Comparison of ENCODE assay signal across 10 cellular contexts in genomic region chr9:124657526-124657925, GRCh38.
DNase-seq lines count a peak whose midpoint lies in the region; ATAC-seq and TF ChIP-seq lines count a peak whose summit lies in the region.
"Had no signal": no experiment of that assay in that cellular context is flagged by ENCODE, and none has a peak within 500 bp of the region (broad histone marks: within the 10 kb centered on the region; RNA-seq: fewer than 3 reads in every experiment).

No MANE protein-coding gene starts in this region.

- H3K36me3 ChIP-seq in heart right ventricle (no peaks in the 10 kb centered on the region), right atrium auricular region (no peaks in the 10 kb centered on the region), upper lobe of left lung (no peaks in the 10 kb centered on the region)

- peak overlapping the region; percentile 99 for H3K4me3 Mint-ChIP-seq in natural killer cell

- intact Hi-C loops in heart right ventricle (cut with DNase I): loop anchor here in 2 of 10 donors (5.0 kb wide), 2 partner anchors 35 to 40 kb away; no protein-coding TSS in a partner anchor
- intact Hi-C loops in natural killer cell (cut with micrococcal nuclease): loop anchor here (2.0 kb wide), 1 partner anchor 17 kb away; no protein-coding TSS in a partner anchor

- H3K4me3 ChIP-seq in heart right ventricle (peak overlapping the region in 1 of 10 donors; percentile 60), right atrium auricular region (no peak overlapping the region), upper lobe of left lung (no peak overlapping the region)

- H3K9me3 ChIP-seq in heart right ventricle (no peaks in the 10 kb centered on the region), right atrium auricular region (no peaks in the 10 kb centered on the region), upper lobe of left lung (no peaks in the 10 kb centered on the region)

- TF ChIP-seq CTCF in heart right ventricle (IDR thresholded peaks at IDR 0.05) (no peak), right atrium auricular region (IDR thresholded peaks at IDR 0.05) (no peak), natural killer cell (IDR thresholded peaks at IDR 0.05) (no peak), upper lobe of left lung (IDR thresholded peaks at IDR 0.05) (no peak)

- H3K27me3 ChIP-seq in heart right ventricle: no peaks in the 10 kb centered on the region
- H3K27me3 ChIP-seq in right atrium auricular region: no peaks in the 10 kb centered on the region
- no peaks in the 10 kb centered on the region for H3K27me3 ChIP-seq in upper lobe of left lung

- H3K4me1 Mint-ChIP-seq in natural killer cell: peaks cover 77 to 91% of the 10 kb centered on the region in 2 donors

- TF ChIP-seq POLR2A in upper lobe of left lung (IDR thresholded peaks at IDR 0.05): no peak

- H3K36me3 Mint-ChIP-seq in natural killer cell: no peaks in the 10 kb centered on the region

- ATAC-seq in heart right ventricle: no peak
- no peak for ATAC-seq in natural killer cell
- no peak for ATAC-seq in upper lobe of left lung (ENCODE audit: low FRiP score in 2 of 2)
- ATAC-seq in GM21737 (IDR thresholded peaks at IDR 0.05; ENCODE audit: unreplicated experiment): no peak
- no peak for ATAC-seq in HG03135 (IDR thresholded peaks at IDR 0.05; ENCODE audit: unreplicated experiment)

- H3K27ac ChIP-seq in heart right ventricle (peak overlapping the region in 6 of 10 donors; percentile 77 to 86 (median 85)), right atrium auricular region (peak overlapping the region in 1 of 2 donors; percentile 81), caudate nucleus (ENCODE audit: low read depth, low read length) (peak overlapping the region; percentile 82), upper lobe of left lung (peak overlapping the region in 3 of 4 donors; percentile 74 to 86 (median 77))

- 54 to 71% methylated on average over 1 of the region's 1 CpG for WGBS in heart right ventricle, 2 donors
- WGBS in upper lobe of left lung, 2 donors: 60 to 73% methylated on average over 1 of the region's 1 CpG

- H3K9me3 Mint-ChIP-seq in natural killer cell: no peaks in the 10 kb centered on the region
- H3K9me3 Mint-ChIP-seq: activated CD8-positive, alpha-beta T cell treated with anti-CD3 and anti-CD28 coated beads for 36 hours; T-helper 1 cell treated with Interleukin-12 subunit alpha and Interleukin-12 subunit beta and Interleukin-4 antibody, amounts not matched to agents 30 μg/mL and 1 μg/mL, for 36 hours had no signal

- H3K27me3 Mint-ChIP-seq in natural killer cell (ENCODE audit: low read depth in 2 of 2): no peaks in the 10 kb centered on the region

- H3K4me1 ChIP-seq in heart right ventricle (peaks cover 0 to 46% (median 21%) of the 10 kb centered on the region in 9 donors), right atrium auricular region (peaks cover 0 to 19% of the 10 kb centered on the region in 2 donors), upper lobe of left lung (peaks cover 6 to 28% (median 13%) of the 10 kb centered on the region in 4 donors)

- DNase-seq in heart right ventricle: no peak
- DNase-seq in right atrium auricular region (ENCODE audit: low spot score): no peak
- DNase-seq in caudate nucleus (lab: John Stamatoyannopoulos, UW): no peak
- DNase-seq in natural killer cell: no peak
- no peak for DNase-seq in upper lobe of left lung
- no peak for DNase-seq in HCEC 1CT

- no peak for TF ChIP-seq EP300 in upper lobe of left lung (IDR thresholded peaks at IDR 0.05)

- peak overlapping the region; percentile 97 to 98 for H3K27ac Mint-ChIP-seq in natural killer cell
- H3K27ac Mint-ChIP-seq: T-helper 1 cell treated with Interleukin-12 subunit alpha and Interleukin-12 subunit beta and Interleukin-4 antibody, amounts not matched to agents 30 μg/mL and 1 μg/mL, for 36 hours had no signal
